10 cellular contexts compared by ENCODE assay signal in genomic region chr2:216015722-216016464, GRCh38. TPM values are rescaled to one million over a fixed set of nuclear protein-coding genes. Genes with fewer than 3 reads are reported as not detected.
DNase-seq lines count a peak whose midpoint lies in the region; ATAC-seq, FAIRE-seq and TF ChIP-seq lines count a peak whose summit lies in the region.
"Had no signal": no experiment of that assay in that cellular context is flagged by ENCODE, and none has a peak within 500 bp of the region (broad histone marks: within the 10 kb centered on the region; RNA-seq: fewer than 3 reads in every experiment).

No MANE protein-coding gene starts in this region.

- no peak for TF ChIP-seq EP300 in K562 (IDR thresholded peaks at IDR 0.05; ENCODE audit: low read length)
- no peak for TF ChIP-seq EP300 in ovary (IDR thresholded peaks at IDR 0.05)

- H2AFZ ChIP-seq in K562 (ENCODE audit: low read depth, low read length) (peak overlapping the region; percentile 10; the same call in 1 of the 2 replicates), neural progenitor cell (replicated peaks) (no peak overlapping the region)

- ATAC-seq in HG02884 (IDR thresholded peaks at IDR 0.05; ENCODE audit: unreplicated experiment), result peak; percentile 82
- ATAC-seq in K562, result peak; percentile 54
- ATAC-seq: A549 had no signal

- no peaks in the 10 kb centered on the region for H3K36me3 ChIP-seq in K562 (ENCODE audit: control insufficient read depth, insufficient read depth, low read length)
- no peaks in the 10 kb centered on the region for H3K36me3 ChIP-seq in neural progenitor cell
- no peaks in the 10 kb centered on the region for H3K36me3 ChIP-seq in ovary

- no peak for TF ChIP-seq RAD21 in K562 (CRISPR knock-in tag; conservative IDR thresholded peaks at IDR 0.05 in 1 of 2, IDR thresholded peaks at IDR 0.05 in 1 of 2)

- H3K4me3 ChIP-seq in K562 (no peak overlapping the region), neural progenitor cell (no peak overlapping the region), ovary (no peak overlapping the region)
- H3K4me3 ChIP-seq: A549, lung had no signal

- H4K20me1 ChIP-seq in K562 (replicated peaks; ENCODE audit: control insufficient read depth, insufficient read depth, low read length) (no peaks in the 10 kb centered on the region), neural progenitor cell (ENCODE audit: low read depth) (no peaks in the 10 kb centered on the region)

- TF ChIP-seq POLR2A in K562 (conservative IDR thresholded peaks at IDR 0.05) (no peak), ovary (IDR thresholded peaks at IDR 0.05) (no peak)

- H3K9me3 ChIP-seq in K562 (replicated peaks; ENCODE audit: control insufficient read depth, insufficient read depth, low read depth, low read length) (no peaks in the 10 kb centered on the region), neural progenitor cell (ENCODE audit: low read depth) (no peaks in the 10 kb centered on the region), ovary (no peaks in the 10 kb centered on the region)
- H3K9me3 ChIP-seq: A549 had no signal

- 21% methylated on average over 5 of the region's 5 CpGs for WGBS in K562 (ENCODE audit: insufficient coverage, low coverage, missing lambda C conversion rate)
- 81 to 87% (median 81%) methylated on average over 5 of the region's 5 CpGs for WGBS in ovary, 3 donors

- peak in 2 of 3 experiments; percentile 10 to 52 for DNase-seq in NCI-H1417 (lab: John Stamatoyannopoulos, UW)
- no peak for DNase-seq in NCI-H1417 treated with DMSO at 0.1 percent for 48 hours (lab: John Stamatoyannopoulos, UW)
- peak; percentile 68 for DNase-seq in NCI-H69 (lab: John Stamatoyannopoulos, UW)
- peak in 1 of 4 experiments; percentile 17 for DNase-seq in K562 (ENCODE audit: extremely low read depth in 1 of 4, low spot score in 3 of 4)
- DNase-seq in neural progenitor cell (ENCODE audit: low spot score), result no peak
- DNase-seq in RCC 7860 (ENCODE audit: low spot score), result no peak
- DNase-seq in ovary, result no peak

- H3K27ac Mint-ChIP-seq in neural progenitor cell, result no peak overlapping the region

- H3F3A ChIP-seq in neural progenitor cell (ENCODE audit: low read depth), result no peaks in the 10 kb centered on the region

- FAIRE-seq in K562 (lab: Jason Lieb, UNC) (peak; percentile 58), RCC 7860 (lab: Jason Lieb, UNC) (no peak)
- FAIRE-seq: A549 had no signal

- H3K4me2 ChIP-seq in K562 (ENCODE audit: insufficient read depth, low read length), result no peak overlapping the region
- H3K4me2 ChIP-seq in neural progenitor cell, result no peak overlapping the region
- H3K4me2 ChIP-seq: A549 had no signal

- H3K36me3 Mint-ChIP-seq in neural progenitor cell, result no peaks in the 10 kb centered on the region

- H3K27me3 ChIP-seq in K562 (ENCODE audit: control insufficient read depth in 2 of 2, insufficient read depth in 2 of 2, low read length in 2 of 2) (no peaks in the 10 kb centered on the region), neural progenitor cell (no peaks in the 10 kb centered on the region), ovary (no peaks in the 10 kb centered on the region)

- H3K79me2 ChIP-seq in K562 (ENCODE audit: control insufficient read depth, insufficient read depth, low read length), result no peaks in the 10 kb centered on the region; the same call in 2 of the 3 replicates
- H3K79me2 ChIP-seq in neural progenitor cell (ENCODE audit: low read depth), result peaks cover 22% of the 10 kb centered on the region

- in situ Hi-C loops in K562 (cut with MboI), result no loop called here

- no peaks in the 10 kb centered on the region for H3K9me1 ChIP-seq in K562 (ENCODE audit: control insufficient read depth, insufficient read depth, low read length)

- H3K9me3 Mint-ChIP-seq in neural progenitor cell, result no peaks in the 10 kb centered on the region

- BruUV-seq in K562 (replicated peaks; lab: Mats Ljungman, UMichigan), result no TSS peak

- peaks cover 0 to 10% of the 10 kb centered on the region in 2 experiments; a peak in 4 of 5 replicates for H3K4me1 ChIP-seq in K562 (replicated peaks in 1 of 2; ENCODE audit: control insufficient read depth in 2 of 2, insufficient read depth in 2 of 2, low read length in 2 of 2)
- peaks cover 13% of the 10 kb centered on the region for H3K4me1 ChIP-seq in neural progenitor cell
- peaks cover 2% of the 10 kb centered on the region for H3K4me1 ChIP-seq in ovary (ENCODE audit: insufficient read depth)

- no peak overlapping the region for H3K4me3 Mint-ChIP-seq in neural progenitor cell

- H3K4me1 Mint-ChIP-seq in neural progenitor cell, result peaks cover 15% of the 10 kb centered on the region

- H3K27ac ChIP-seq in K562 (ENCODE audit: extremely low read depth, low read depth, low read length) (no peak overlapping the region), neural progenitor cell (no peak overlapping the region), ovary (no peak overlapping the region)
- H3K27ac ChIP-seq: A549 had no signal

- H3K27me3 Mint-ChIP-seq in neural progenitor cell (ENCODE audit: insufficient read depth, low read depth), result no peaks in the 10 kb centered on the region

- intact Hi-C loops in K562 (cut with micrococcal nuclease), result no loop called here
- intact Hi-C loops in ovary (cut with DNase I), result no loop called here

- TF ChIP-seq CTCF in K562 (IDR thresholded peaks at IDR 0.05 in 2 of 3, conservative IDR thresholded peaks at IDR 0.05 in 1 of 3; ENCODE audit: insufficient read depth in 2 of 3, low read depth in 1 of 3, low read length in 3 of 3), result no peak
- TF ChIP-seq CTCF in neural progenitor cell (IDR thresholded peaks at IDR 0.05), result no peak
- TF ChIP-seq CTCF in ovary (IDR thresholded peaks at IDR 0.05), result no peak

- H3K9ac ChIP-seq in K562 (ENCODE audit: insufficient read depth in 1 of 2, low read depth in 2 of 2, low read length in 2 of 2) (no peak overlapping the region), neural progenitor cell (no peak overlapping the region)

- CTCF ChIA-PET in K562 (lab: Yijun Ruan, JAX; ENCODE audit: low intra/inter-chr PET ratio), result no interaction called here

- POLR2A ChIA-PET in K562 (lab: Yijun Ruan, JAX), result interaction anchor here (1.2 kb wide), 1 partner anchor 9 kb away, joined by 6 read pairs; no protein-coding TSS in a partner anchor

TF ChIP-seq in K562, 482 proteins besides CTCF, POLR2A, EP300 and RAD21:
- TF ChIP-seq, protein P1, sequence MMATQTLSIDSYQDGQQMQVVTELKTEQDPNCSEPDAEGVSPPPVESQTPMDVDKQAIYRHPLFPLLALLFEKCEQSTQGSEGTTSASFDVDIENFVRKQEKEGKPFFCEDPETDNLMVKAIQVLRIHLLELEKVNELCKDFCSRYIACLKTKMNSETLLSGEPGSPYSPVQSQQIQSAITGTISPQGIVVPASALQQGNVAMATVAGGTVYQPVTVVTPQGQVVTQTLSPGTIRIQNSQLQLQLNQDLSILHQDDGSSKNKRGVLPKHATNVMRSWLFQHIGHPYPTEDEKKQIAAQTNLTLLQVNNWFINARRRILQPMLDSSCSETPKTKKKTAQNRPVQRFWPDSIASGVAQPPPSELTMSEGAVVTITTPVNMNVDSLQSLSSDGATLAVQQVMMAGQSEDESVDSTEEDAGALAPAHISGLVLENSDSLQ (IDR thresholded peaks at IDR 0.05), result peak; percentile 67
- TF ChIP-seq STAT5A (IDR thresholded peaks at IDR 0.05; ENCODE audit: borderline replicate concordance, low read length), result no peak

RNA-seq across cellular contexts. Expression of gene MREG, which starts 2.5 kb away (rescaled TPM):
- 2.7 and 2.9 TPM in 2 replicates for total RNA-seq in K562 (2011; cell fraction: chromatin; rRNA removed; ENCODE audit: low replicate concordance)
- total RNA-seq in K562 (2011; cell fraction: nucleolus; rRNA removed), result 1.4 and 2.0 TPM in 2 replicates
- total RNA-seq in K562 (2011; cell fraction: nucleoplasm; rRNA removed), result 1.5 and 1.8 TPM in 2 replicates
- total RNA-seq in K562 (2014; rRNA removed) (2.9 and 3.6 TPM in 2 replicates), K562 (2014; rRNA removed; fragmentation: Illumina TruSeq; extraction: Trizol) (2.3 and 2.8 TPM in 2 replicates), K562 (2015; rRNA removed; fragmentation: Illumina TruSeq; extraction: Trizol) (2.0 and 2.1 TPM in 2 replicates), K562 (2021) (3.5 and 3.8 TPM in 2 replicates), neural progenitor cell (ENCODE audit: low replicate concordance) (11.0 and 19.1 TPM in 2 replicates), ovary (1 to 10 TPM; 1.5 to 5.4 (median 2.2) TPM)
- polyA plus RNA-seq in K562 (2011; rRNA removed) (1.5 and 2.3 TPM in 2 replicates), K562 (2014; fragmentation: Illumina TruSeq; extraction: Trizol) (1.2 and 2.8 TPM in 2 replicates), K562 (2014; fragmentation: Nextera tagmentation; extraction: Ambion mirVana) (1 to 10 TPM in 1 of 2 experiments, under 1 TPM in 1; 0.77 to 1.0 TPM), K562 (2014; rRNA removed) (2.0 and 2.8 TPM in 2 replicates), ovary (1 to 10 TPM in 1 of 2 donors, under 1 TPM in 1; 0.85 to 1.8 TPM)
- polyA plus RNA-seq in K562 (2011; cell fraction: cytosol; rRNA removed), result 0.63 and 1.3 TPM in 2 replicates
- polyA plus RNA-seq in K562 (2011; cell fraction: nucleus; rRNA removed), result 1.9 and 2.2 TPM in 2 replicates
- polyA plus RNA-seq in K562 (2012), result 1.3 and 2.3 TPM in 2 replicates
- 1.6 and 2.3 TPM in 2 replicates for polyA minus RNA-seq in K562 (2011; rRNA and poly(A)+ RNA removed)
- polyA minus RNA-seq in K562 (2011; cell fraction: cytosol; rRNA and poly(A)+ RNA removed), result 1.4 and 1.5 TPM in 2 replicates
- 0.81 and 1.4 TPM in 2 replicates for polyA minus RNA-seq in K562 (2011; cell fraction: nucleus; rRNA and poly(A)+ RNA removed)

Comparison
In these comparisons a context has a peak if more than half of its experiments do, and no peak if none do; other contexts are left out.
1. DNase-seq: peak in NCI-H1417 (2 of 3) and NCI-H69 (single experiment); none in NCI-H1417 treated with DMSO at 0.1 percent for 48 hours (single experiment), neural progenitor cell (single experiment), RCC 7860 (single experiment) and ovary (0 of 5).